ENCODE assay signal across 17 cellular contexts in genomic region chr15:72540606-72541237, GRCh38.
"Had no signal": no experiment of that assay in that cellular context is flagged by ENCODE, and none has a peak within 500 bp of the region (broad histone marks: within the 10 kb centered on the region; RNA-seq: fewer than 3 reads in every experiment).

No MANE protein-coding gene starts in this region.

- H3K4me1 Mint-ChIP-seq: nephron progenitor cell had no signal

- H3K4me3 ChIP-seq: dorsolateral prefrontal cortex, lung, spleen, thyroid gland had no signal

- H3K4me3 Mint-ChIP-seq: activated naive CD8-positive, alpha-beta T cell; mesothelial cell of epicardium; nephron progenitor cell had no signal

- H3K27me3 ChIP-seq: dorsolateral prefrontal cortex, spleen, thyroid gland had no signal

- H3K27ac ChIP-seq: dorsolateral prefrontal cortex, spleen, thyroid gland had no signal

- ATAC-seq: activated CD4-positive, CD25-positive, alpha-beta regulatory T cell treated with anti-CD3 and anti-CD28 coated beads, Interleukin-2, amount 50 U/mL, for 24 hours; left lobe of liver had no signal

- H3K27ac Mint-ChIP-seq: mesothelial cell of epicardium, nephron progenitor cell had no signal

- DNase-seq: activated gamma-delta T cell; amniotic stem cell; dorsolateral prefrontal cortex; head of caudate nucleus; kidney; nephron progenitor cell; occipital lobe; posterior cingulate gyrus; retina; spleen; stimulated activated naive CD4-positive, alpha-beta T cell; thyroid gland had no signal

- H3K36me3 ChIP-seq: thyroid gland had no signal

- H3K9me3 ChIP-seq: thyroid gland had no signal

- H3K27me3 Mint-ChIP-seq: activated naive CD8-positive, alpha-beta T cell had no signal
